1 cellular context compared by ENCODE assay signal in genomic region chr12:48678561-48679185, GRCh38.
TF ChIP-seq lines count a peak whose summit lies in the region.

No MANE protein-coding gene starts in this region.

TF ChIP-seq in endothelial cell of umbilical vein, 7 proteins besides CTCF, POLR2A, EP300 and RAD21:
- TF ChIP-seq EZH2 (IDR thresholded peaks at IDR 0.05; ENCODE audit: borderline replicate concordance, low read depth, low read length, severe bottlenecking) (no peak), JUN (IDR thresholded peaks at IDR 0.05; ENCODE audit: borderline replicate concordance, insufficient read depth, insufficient read length, low read depth) (no peak), MAX (IDR thresholded peaks at IDR 0.05; ENCODE audit: insufficient read depth, insufficient read length) (no peak), POLR2AphosphoS5 (IDR thresholded peaks at IDR 0.05; ENCODE audit: insufficient read depth, low read depth, low read length) (no peak), GATA2 (IDR thresholded peaks at IDR 0.05; ENCODE audit: insufficient read depth, insufficient read length, low read depth, low read length) (no peak), FOS (IDR thresholded peaks at IDR 0.05; ENCODE audit: borderline replicate concordance, insufficient read depth, low read length) (no peak), MYC (IDR thresholded peaks at IDR 0.05; ENCODE audit: low read depth, low read length) (no peak)
